In the genomic region with DNA sequence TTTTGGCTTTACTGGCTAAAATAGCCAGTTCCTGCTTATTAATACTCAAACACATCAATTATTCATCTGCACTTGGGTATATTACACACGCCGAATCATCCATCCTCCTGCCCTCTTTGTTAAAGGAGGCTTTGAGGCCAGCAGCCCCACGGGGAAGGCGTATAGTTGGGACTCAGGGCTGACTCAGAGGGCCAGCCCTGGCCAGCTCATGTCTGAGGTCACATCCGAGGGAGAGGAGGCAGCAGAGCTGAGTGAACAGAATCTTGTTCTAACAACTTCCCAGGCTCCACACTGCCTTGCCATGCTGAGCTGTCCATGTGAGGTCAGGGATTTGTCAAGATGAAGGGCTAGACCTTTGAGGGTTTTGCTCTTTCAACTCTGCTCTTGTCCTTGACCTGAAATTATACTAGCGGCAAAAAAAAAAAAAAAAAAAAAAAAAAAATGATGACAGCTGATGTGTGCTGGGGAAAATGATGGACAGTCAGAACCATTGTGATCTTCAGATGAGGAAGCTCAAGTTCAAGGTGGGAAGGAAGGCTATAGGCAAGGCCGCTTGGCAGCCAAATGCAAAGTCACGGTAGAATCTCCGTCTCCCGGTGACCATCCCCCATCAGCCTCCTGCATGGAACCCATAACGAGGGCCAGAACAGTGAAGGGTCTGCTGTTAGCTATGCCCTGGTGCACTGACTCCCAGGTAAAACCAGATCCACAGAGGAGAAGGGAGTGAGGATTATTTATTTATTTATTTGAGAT, we compare ENCODE assay signal across 1 cellular context.
A peak's percentile ranks its signal among the peaks of the same experiment; 100 is the strongest.
TF ChIP-seq lines count a peak whose summit lies in the region.

No MANE protein-coding gene starts in this region.

TF ChIP-seq in HCT116, 20 proteins besides CTCF, POLR2A, EP300 and RAD21 (continued from another document):
- TF ChIP-seq, protein P1, sequence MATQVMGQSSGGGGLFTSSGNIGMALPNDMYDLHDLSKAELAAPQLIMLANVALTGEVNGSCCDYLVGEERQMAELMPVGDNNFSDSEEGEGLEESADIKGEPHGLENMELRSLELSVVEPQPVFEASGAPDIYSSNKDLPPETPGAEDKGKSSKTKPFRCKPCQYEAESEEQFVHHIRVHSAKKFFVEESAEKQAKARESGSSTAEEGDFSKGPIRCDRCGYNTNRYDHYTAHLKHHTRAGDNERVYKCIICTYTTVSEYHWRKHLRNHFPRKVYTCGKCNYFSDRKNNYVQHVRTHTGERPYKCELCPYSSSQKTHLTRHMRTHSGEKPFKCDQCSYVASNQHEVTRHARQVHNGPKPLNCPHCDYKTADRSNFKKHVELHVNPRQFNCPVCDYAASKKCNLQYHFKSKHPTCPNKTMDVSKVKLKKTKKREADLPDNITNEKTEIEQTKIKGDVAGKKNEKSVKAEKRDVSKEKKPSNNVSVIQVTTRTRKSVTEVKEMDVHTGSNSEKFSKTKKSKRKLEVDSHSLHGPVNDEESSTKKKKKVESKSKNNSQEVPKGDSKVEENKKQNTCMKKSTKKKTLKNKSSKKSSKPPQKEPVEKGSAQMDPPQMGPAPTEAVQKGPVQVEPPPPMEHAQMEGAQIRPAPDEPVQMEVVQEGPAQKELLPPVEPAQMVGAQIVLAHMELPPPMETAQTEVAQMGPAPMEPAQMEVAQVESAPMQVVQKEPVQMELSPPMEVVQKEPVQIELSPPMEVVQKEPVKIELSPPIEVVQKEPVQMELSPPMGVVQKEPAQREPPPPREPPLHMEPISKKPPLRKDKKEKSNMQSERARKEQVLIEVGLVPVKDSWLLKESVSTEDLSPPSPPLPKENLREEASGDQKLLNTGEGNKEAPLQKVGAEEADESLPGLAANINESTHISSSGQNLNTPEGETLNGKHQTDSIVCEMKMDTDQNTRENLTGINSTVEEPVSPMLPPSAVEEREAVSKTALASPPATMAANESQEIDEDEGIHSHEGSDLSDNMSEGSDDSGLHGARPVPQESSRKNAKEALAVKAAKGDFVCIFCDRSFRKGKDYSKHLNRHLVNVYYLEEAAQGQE (IDR thresholded peaks at IDR 0.05; ENCODE audit: low read depth): no peak
- TF ChIP-seq TCF7L2 (IDR thresholded peaks at IDR 0.05; ENCODE audit: borderline replicate concordance, extremely low read depth, insufficient read depth, insufficient read length): no peak
- no peak for TF ChIP-seq CEBPB (IDR thresholded peaks at IDR 0.05; ENCODE audit: low read depth)
- TF ChIP-seq ELF1 (IDR thresholded peaks at IDR 0.05; ENCODE audit: borderline replicate concordance, low read depth): no peak
- TF ChIP-seq POLR2AphosphoS5 (IDR thresholded peaks at IDR 0.05; ENCODE audit: low read depth, low read length): peak; percentile 23; the same call in 1 of the 2 replicates
- no peak for TF ChIP-seq EZH2 (IDR thresholded peaks at IDR 0.05)
- TF ChIP-seq JUND (IDR thresholded peaks at IDR 0.05): peak; percentile 77
- peak; percentile 57; the same call in 1 of the 2 replicates for TF ChIP-seq CBX3 (IDR thresholded peaks at IDR 0.05; ENCODE audit: low read depth)
